Comparison of ENCODE assay signal across 23 cellular contexts in the genomic region with DNA sequence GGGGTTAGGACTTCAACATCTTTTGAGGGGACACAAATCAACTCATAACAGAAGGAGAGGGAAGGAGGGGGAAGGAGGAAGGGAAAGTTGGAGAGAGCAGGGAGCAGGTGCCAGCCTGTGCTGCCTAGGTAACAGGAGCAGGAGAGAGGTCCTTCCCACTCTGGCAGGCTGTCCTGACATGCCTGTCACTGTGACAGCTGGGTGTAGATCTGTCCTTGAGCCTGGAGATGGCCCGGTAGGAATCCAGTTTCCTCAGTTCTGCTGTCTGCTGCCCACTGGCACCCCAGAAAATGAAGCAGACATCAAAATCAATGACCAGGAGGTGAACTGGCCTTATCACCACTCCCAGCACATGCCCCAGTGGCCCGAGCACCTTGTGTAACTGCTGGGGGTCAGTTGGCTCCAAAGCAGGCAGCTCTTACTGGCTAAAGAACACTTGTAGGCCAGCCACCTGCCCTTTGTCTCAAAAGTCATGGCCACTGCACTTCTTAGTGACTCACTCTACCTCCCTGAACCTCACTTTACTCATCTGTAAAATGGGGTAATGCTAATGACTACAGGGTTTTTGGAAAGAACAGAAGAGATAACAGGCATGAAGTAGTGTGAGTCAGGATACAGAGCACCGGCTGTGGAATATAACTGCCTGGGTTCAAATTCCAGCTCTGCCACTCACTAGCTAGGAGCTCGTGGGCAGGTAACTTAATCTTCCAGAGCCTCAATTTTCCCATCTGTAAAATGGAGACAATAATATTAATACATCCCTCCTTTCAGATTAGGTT.
"Had no signal": no experiment of that assay in that cellular context is flagged by ENCODE, and none has a peak within 500 bp of the region (broad histone marks: within the 10 kb centered on the region; RNA-seq: fewer than 3 reads in every experiment).

No MANE protein-coding gene starts in this region.

- H3K27ac ChIP-seq: neutrophil, ovary, prostate gland, thoracic aorta, vagina had no signal

- H3K9me3 ChIP-seq: neutrophil, ovary, prostate gland, thoracic aorta, vagina had no signal

- DNase-seq: activated CD4-positive, alpha-beta T cell treated with anti-CD3 and anti-CD28 coated beads for 4 hours; activated CD4-positive, alpha-beta T cell treated with anti-CD3 and anti-CD28 coated beads, Interleukin-2, amount 50 U/mL, for 48 hours; activated CD4-positive, CD25-positive, alpha-beta regulatory T cell; activated CD8-positive, alpha-beta memory T cell treated with anti-CD3 and anti-CD28 coated beads, Interleukin-2, amount 50 U/mL, for 48 hours; activated naive CD4-positive, alpha-beta T cell treated with Interleukin-2 at 50 U/mL for 16 hours; activated naive CD8-positive, alpha-beta T cell treated with anti-CD3 and anti-CD28 coated beads for 36 hours; activated T-cell treated with anti-CD3 and anti-CD28 coated beads, Interleukin-2, amount 50 U/mL, for 4 hours; central memory CD4-positive, alpha-beta T cell; effector memory CD4-positive, alpha-beta T cell; foreskin melanocyte; kidney; naive thymus-derived CD8-positive, alpha-beta T cell; ovary; stimulated activated CD4-positive, alpha-beta T cell treated with anti-CD3 and anti-CD28 coated beads, Interleukin-4, amount 100 ng/mL, for 24 hours; stimulated activated naive CD4-positive, alpha-beta T cell treated with Interleukin-2 at 50 U/mL for 16 hours had no signal

- H3K27me3 ChIP-seq: ovary, vagina had no signal

- H3K36me3 ChIP-seq: neutrophil, ovary, prostate gland, thoracic aorta, vagina had no signal

- ATAC-seq: activated T-cell treated with anti-CD3 and anti-CD28 coated beads, Interleukin-2, amount 50 U/mL, for 4 hours; left lobe of liver; naive thymus-derived CD8-positive, alpha-beta T cell had no signal

- H3K4me3 ChIP-seq: lung, ovary, prostate gland, thoracic aorta, vagina had no signal

- FAIRE-seq: astrocyte, colon, kidney had no signal

- H3K4me1 ChIP-seq: prostate gland had no signal
